Comparison of ENCODE assay signal across 17 cellular contexts in genomic region chr1:116133696-116134095, GRCh38. TPM values are rescaled to one million over a fixed set of nuclear protein-coding genes. Genes with fewer than 3 reads are reported as not detected.
A peak's percentile ranks its signal among the peaks of the same experiment; 100 is the strongest.
DNase-seq lines count a peak whose midpoint lies in the region; ATAC-seq and TF ChIP-seq lines count a peak whose summit lies in the region.
"Had no signal": no experiment of that assay in that cellular context is flagged by ENCODE, and none has a peak within 500 bp of the region (broad histone marks: within the 10 kb centered on the region; RNA-seq: fewer than 3 reads in every experiment).

No MANE protein-coding gene starts in this region.

- H3K4me3 Mint-ChIP-seq in osteocyte (ENCODE audit: unreplicated experiment): no peak overlapping the region
- H3K4me3 Mint-ChIP-seq: CD4-positive, CD25-positive, alpha-beta regulatory T cell; CD8-positive, alpha-beta T cell; GM23338; H9; HFFc6 had no signal

- H3K4me3 ChIP-seq in Karpas-422 (ENCODE audit: low read length): no peak overlapping the region
- H3K4me3 ChIP-seq in colonic mucosa: no peak overlapping the region
- H3K4me3 ChIP-seq: GM23338 had no signal

- TF ChIP-seq CTCF in colonic mucosa (IDR thresholded peaks at IDR 0.05): no peak
- no peak for TF ChIP-seq CTCF in osteocyte (IDR thresholded peaks at IDR 0.05)

- no peak overlapping the region for H2AFZ ChIP-seq in Karpas-422 (ENCODE audit: low read length)
- H2AFZ ChIP-seq: GM23338 had no signal

- no peaks in the 10 kb centered on the region for H3K4me1 Mint-ChIP-seq in osteocyte (ENCODE audit: unreplicated experiment)
- H3K4me1 Mint-ChIP-seq: GM23338, H9 had no signal

- no peaks in the 10 kb centered on the region for H3K79me2 ChIP-seq in Karpas-422 (ENCODE audit: low read length)

- peaks cover 1% of the 10 kb centered on the region for H3K36me3 Mint-ChIP-seq in osteocyte (ENCODE audit: unreplicated experiment)
- H3K36me3 Mint-ChIP-seq: CD4-positive, CD25-positive, alpha-beta regulatory T cell; CD8-positive, alpha-beta T cell had no signal

- H3K9ac ChIP-seq in Karpas-422 (ENCODE audit: low read length): no peak overlapping the region
- no peak overlapping the region for H3K9ac ChIP-seq in colonic mucosa (ENCODE audit: low read depth in 2 of 2, low read length in 2 of 2)

- H4K20me1 ChIP-seq in Karpas-422 (ENCODE audit: insufficient read depth, low read depth, low read length): no peaks in the 10 kb centered on the region

- intact Hi-C loops in colonic mucosa (cut with DNase I): no loop called here

- DNase-seq in Karpas-422 (no peak), colonic mucosa (peak; percentile 14), osteocyte (ENCODE audit: extremely low spot score, unreplicated experiment) (peak; percentile 54), NCI-H2107 treated with DMSO at 0.1 percent for 48 hours (lab: John Stamatoyannopoulos, UW; ENCODE audit: unreplicated experiment) (no peak)
- DNase-seq in activated CD4-positive, alpha-beta T cell treated with anti-CD3 and anti-CD28 coated beads for 4 hours: no peak
- DNase-seq: C1 segment of cervical spinal cord; Caco-2; CD8-positive, alpha-beta T cell; DMS153; DND-41; H9; HFFc6 had no signal

- ATAC-seq in GM18907 (IDR thresholded peaks at IDR 0.05; ENCODE audit: unreplicated experiment): no peak
- ATAC-seq: CD8-positive, alpha-beta T cell; GM23338 had no signal

- H3K27me3 ChIP-seq in Karpas-422 (ENCODE audit: low read length): no peaks in the 10 kb centered on the region
- H3K27me3 ChIP-seq in colonic mucosa: no peaks in the 10 kb centered on the region

- peak overlapping the region; percentile 9 for H3K4me2 ChIP-seq in Karpas-422 (ENCODE audit: low read depth, low read length, poor library complexity, severe bottlenecking)
- H3K4me2 ChIP-seq: GM23338 had no signal

- H3K4me1 ChIP-seq in Karpas-422 (ENCODE audit: low read length) (peaks cover 8% of the 10 kb centered on the region), colonic mucosa (no peaks in the 10 kb centered on the region)

- no peak overlapping the region for H3K27ac Mint-ChIP-seq in osteocyte (ENCODE audit: unreplicated experiment)
- H3K27ac Mint-ChIP-seq: CD8-positive, alpha-beta T cell; GM23338; H9; HFFc6 had no signal

- H3K9me2 ChIP-seq in Karpas-422 (replicated peaks; ENCODE audit: insufficient read depth, low read length): no peaks in the 10 kb centered on the region

- no peak overlapping the region for H3K27ac ChIP-seq in Karpas-422 (ENCODE audit: low read length)
- no peak overlapping the region for H3K27ac ChIP-seq in colonic mucosa

- H3K9me3 Mint-ChIP-seq in osteocyte (ENCODE audit: unreplicated experiment): no peaks in the 10 kb centered on the region
- H3K9me3 Mint-ChIP-seq: CD4-positive, CD25-positive, alpha-beta regulatory T cell; CD8-positive, alpha-beta T cell; GM23338; H9; HFFc6 had no signal

- H3K36me3 ChIP-seq in Karpas-422 (ENCODE audit: insufficient read depth, low read length) (no peaks in the 10 kb centered on the region), colonic mucosa (no peaks in the 10 kb centered on the region)

- H3K9me3 ChIP-seq in Karpas-422 (ENCODE audit: low read length): no peaks in the 10 kb centered on the region
- H3K9me3 ChIP-seq in colonic mucosa: no peaks in the 10 kb centered on the region
- H3K9me3 ChIP-seq: Caco-2 had no signal

- H3K27me3 Mint-ChIP-seq in osteocyte (ENCODE audit: unreplicated experiment): peaks cover 33% of the 10 kb centered on the region

RNA-seq across cellular contexts. Expression of gene MAB21L3, which starts 22.5 kb away (rescaled TPM):
- total RNA-seq in Karpas-422 (2014; rRNA removed; shearing (Covaris generic); ENCODE audit: low replicate concordance): not detected in 2 replicates
- total RNA-seq in colonic mucosa (1 to 10 TPM; 3.9 to 4.5 TPM), osteocyte (not detected in 2 replicates)
- total RNA-seq: A172; CD4-positive, CD25-positive, alpha-beta regulatory T cell; CD8-positive, alpha-beta T cell; GM23338; H4; H9 had no signal

Comparison
In these comparisons a context has a peak if more than half of its experiments do, and no peak if none do; other contexts are left out.
1. DNase-seq: peak in colonic mucosa (single experiment) and osteocyte (single experiment); none in Karpas-422 (single experiment), NCI-H2107 treated with DMSO at 0.1 percent for 48 hours (single experiment) and activated CD4-positive, alpha-beta T cell treated with anti-CD3 and anti-CD28 coated beads for 4 hours (0 of 2).